ENCODE assay signal across 8 cellular contexts in the genomic region with DNA sequence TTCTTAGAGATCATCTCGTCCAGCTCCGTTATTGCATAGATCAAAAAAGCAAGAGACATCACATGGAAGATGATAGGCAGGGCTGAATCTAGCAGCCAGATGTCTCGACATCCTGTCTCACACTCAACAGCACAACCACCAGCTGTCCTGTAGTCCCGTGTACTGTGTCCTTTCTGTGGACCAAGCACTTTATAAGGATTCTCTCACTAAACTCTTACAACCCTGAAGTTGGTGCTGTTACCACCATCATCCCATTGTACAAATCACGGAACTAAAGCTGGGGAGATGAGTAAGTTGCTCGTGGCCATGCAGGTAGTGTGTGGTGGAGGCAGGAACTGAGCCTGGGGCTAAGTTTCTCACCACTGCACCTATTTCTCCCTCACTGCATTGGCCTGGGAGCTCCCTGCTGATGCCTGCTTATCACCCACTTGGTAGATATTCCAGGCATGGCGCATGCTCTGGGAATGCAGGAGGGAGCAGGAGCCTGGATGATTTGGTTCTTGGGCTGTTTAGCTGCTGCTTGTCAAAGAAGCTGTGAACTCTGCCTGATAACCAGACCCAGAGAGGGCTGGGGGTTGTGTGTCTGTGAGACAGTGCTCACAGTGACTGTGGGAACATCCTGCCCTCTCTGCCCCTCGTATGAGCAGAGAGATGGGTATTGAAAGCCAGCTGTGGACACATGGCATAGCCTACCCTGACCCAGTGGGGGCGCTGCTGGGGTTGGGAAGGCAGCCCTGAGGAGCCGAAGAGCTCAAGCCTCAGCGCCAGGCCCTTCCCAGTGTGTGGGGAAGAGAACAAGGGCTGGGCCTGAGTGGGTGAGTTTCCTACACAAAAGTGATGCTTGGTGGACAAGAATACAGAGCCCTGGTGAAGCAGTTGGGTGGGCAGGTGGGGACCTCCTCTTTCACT. TPM values are rescaled to one million over a fixed set of nuclear protein-coding genes. Genes with fewer than 3 reads are reported as not detected.
DNase-seq lines count a peak whose midpoint lies in the region; ATAC-seq and TF ChIP-seq lines count a peak whose summit lies in the region.

No MANE protein-coding gene starts in this region.

- peaks cover 23% of the 10 kb centered on the region for H3K27me3 ChIP-seq in OCI-LY3 (ENCODE audit: low read depth, low read length)

- H3K4me3 ChIP-seq in OCI-LY3 (ENCODE audit: low read length) (no peak overlapping the region), fibroblast of villous mesenchyme (ENCODE audit: low read depth, low read length) (no peak overlapping the region)

- peak; percentile 35 for TF ChIP-seq CTCF in OCI-LY3 (IDR thresholded peaks at IDR 0.05; ENCODE audit: low read depth, low read length)
- TF ChIP-seq CTCF in fibroblast of villous mesenchyme (IDR thresholded peaks at IDR 0.05; ENCODE audit: insufficient read depth, low read depth, low read length) = peak; percentile 47
- no peak for TF ChIP-seq CTCF in GM10266 (IDR thresholded peaks at IDR 0.05; ENCODE audit: control insufficient read depth, insufficient read depth, low read depth, missing control alignments)

- peak; percentile 21 for DNase-seq in stimulated activated CD4-positive, alpha-beta T cell treated with anti-CD3 and anti-CD28 coated beads, Interleukin-15, amount 100 ng/mL, for 24 hours
- no peak for DNase-seq in stimulated activated CD4-positive, alpha-beta T cell treated with anti-CD3 and anti-CD28 coated beads, Interleukin-4, amount 100 ng/mL, for 4 hours
- DNase-seq in fibroblast of villous mesenchyme (ENCODE audit: low read depth) (peak; percentile 11), GM10266 (ENCODE audit: extremely low spot score) (no peak), T1000 (lab: John Stamatoyannopoulos, UW) (no peak)

- ATAC-seq in HG02798 (IDR thresholded peaks at IDR 0.05; ENCODE audit: poor library complexity, unreplicated experiment) = no peak
- ATAC-seq in GM18907 (IDR thresholded peaks at IDR 0.05; ENCODE audit: unreplicated experiment) = no peak

- H2AFZ ChIP-seq in OCI-LY3 (ENCODE audit: low read depth, low read length) = no peak overlapping the region

- peaks cover 8% of the 10 kb centered on the region for H3K4me1 ChIP-seq in OCI-LY3 (ENCODE audit: low read length)

- no peaks in the 10 kb centered on the region for H3K36me3 ChIP-seq in OCI-LY3 (replicated peaks; ENCODE audit: low read depth, low read length)

- H3K9me3 ChIP-seq in OCI-LY3 (ENCODE audit: insufficient read depth, low read length) = no peaks in the 10 kb centered on the region

- H4K20me1 ChIP-seq in OCI-LY3 (ENCODE audit: insufficient read depth, low read length) = no peaks in the 10 kb centered on the region

- H3K27ac ChIP-seq in OCI-LY3 (ENCODE audit: low read length) = no peak overlapping the region

- H3K79me2 ChIP-seq in OCI-LY3 (ENCODE audit: low read length) = no peaks in the 10 kb centered on the region

- no peak overlapping the region for H3K9ac ChIP-seq in OCI-LY3 (ENCODE audit: low read length)

- H3K4me2 ChIP-seq in OCI-LY3 (ENCODE audit: low read length) = no peak overlapping the region

RNA-seq across cellular contexts. Expression of gene PPFIA4, which starts 13.6 kb away (rescaled TPM):
- 1.6 and 4.3 TPM in 2 replicates for total RNA-seq in fibroblast of villous mesenchyme

RNA-seq across cellular contexts. Expression of gene TMEM183A, which starts 32.7 kb away (rescaled TPM):
- 102 and 139 TPM in 2 replicates for total RNA-seq in fibroblast of villous mesenchyme

RNA-seq across cellular contexts. Expression of gene MYOG, which starts 45.9 kb away (rescaled TPM):
- not detected in 2 replicates for total RNA-seq in fibroblast of villous mesenchyme

Comparison
In these comparisons a context has a peak if more than half of its experiments do, and no peak if none do; other contexts are left out.
1. DNase-seq: peak in stimulated activated CD4-positive, alpha-beta T cell treated with anti-CD3 and anti-CD28 coated beads, Interleukin-15, amount 100 ng/mL, for 24 hours (single experiment) and fibroblast of villous mesenchyme (single experiment); none in stimulated activated CD4-positive, alpha-beta T cell treated with anti-CD3 and anti-CD28 coated beads, Interleukin-4, amount 100 ng/mL, for 4 hours (0 of 2), GM10266 (single experiment) and T1000 (single experiment).